Comparison of ENCODE assay signal across 8 cellular contexts in the genomic region with DNA sequence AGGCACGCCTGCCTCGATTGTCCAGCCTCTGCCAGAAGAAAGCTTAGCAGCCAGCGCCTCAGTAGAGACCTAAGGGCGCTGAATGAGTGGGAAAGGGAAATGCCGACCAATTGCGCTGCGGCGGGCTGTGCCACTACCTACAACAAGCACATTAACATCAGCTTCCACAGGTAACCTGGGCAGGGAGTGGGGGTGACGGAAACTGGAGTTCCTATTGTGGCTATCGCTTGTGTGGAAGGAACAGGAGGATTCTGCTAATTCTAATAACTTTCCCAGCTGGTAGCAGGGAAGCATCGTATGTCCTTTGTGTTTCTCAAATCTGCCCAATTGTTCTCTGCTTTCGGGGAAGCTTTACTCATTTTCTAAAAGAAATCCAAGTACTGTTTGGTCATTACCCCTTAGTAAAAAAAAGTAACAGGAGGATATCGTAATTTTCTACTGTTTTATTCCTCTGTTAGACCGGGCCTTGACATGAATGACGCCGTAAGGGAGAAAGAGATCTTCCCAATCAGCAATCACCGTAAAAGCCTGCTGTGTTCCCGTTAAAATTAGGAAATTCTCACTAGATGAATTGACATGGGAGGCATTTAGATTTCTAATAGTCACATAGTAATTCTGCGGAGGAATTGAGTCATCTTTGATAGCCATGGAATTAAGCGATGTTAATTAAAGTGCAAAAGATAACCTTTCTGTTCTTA. TPM values are rescaled to one million over a fixed set of nuclear protein-coding genes. Genes with fewer than 3 reads are reported as not detected.
A peak's percentile ranks its signal among the peaks of the same experiment; 100 is the strongest.
DNase-seq lines count a peak whose midpoint lies in the region; ATAC-seq and TF ChIP-seq lines count a peak whose summit lies in the region.

No MANE protein-coding gene starts in this region.

- CTCF ChIA-PET in activated CD4-positive, alpha-beta memory T cell treated with anti-CD3 and anti-CD28 coated beads, Interleukin-2, amount 10 ng/mL, durations not matched to agents 7 days and 5 days (lab: Charles Lee) = interaction anchor here (0.8 to 3.4 kb wide), 11 partner anchors 13 to 182 kb away, joined by 3 to 46 read pairs (median 4); a partner anchor contains a TSS

- no peak for TF ChIP-seq POLR2A in sigmoid colon (IDR thresholded peaks at IDR 0.05)

- peak overlapping the region; percentile 82 for H3K4me3 ChIP-seq in left ventricle myocardium inferior
- peak overlapping the region; percentile 73 to 90 (median 86) for H3K4me3 ChIP-seq in sigmoid colon

- POLR2A ChIA-PET in activated CD4-positive, alpha-beta memory T cell treated with anti-CD3 and anti-CD28 coated beads, Interleukin-2, amount 10 ng/mL, durations not matched to agents 7 days and 5 days (lab: Charles Lee) = interaction anchor here (0.8 to 4.9 kb wide), 24 partner anchors 8 to 175 kb away, joined by 3 to 218 read pairs (median 8); a partner anchor contains a TSS

- DNase-seq in Right ventricle myocardium superior (no peak), cardiac septum (ENCODE audit: low spot score) (no peak), left ventricle myocardium inferior (no peak), sigmoid colon (no peak), NCI-H226 (no peak)
- DNase-seq in activated CD4-positive, alpha-beta memory T cell treated with anti-CD3 and anti-CD28 coated beads, Interleukin-2, amount 10 ng/mL, durations not matched to agents 7 days and 5 days = no peak
- no peak for DNase-seq in stimulated activated CD4-positive, alpha-beta T cell treated with anti-CD3 and anti-CD28 coated beads, Interleukin-4, amount 100 ng/mL, for 1 hour

- H3K36me3 ChIP-seq in left ventricle myocardium inferior (peaks cover 7% of the 10 kb centered on the region), sigmoid colon (peaks cover 0 to 7% (median 2%) of the 10 kb centered on the region in 4 donors)

- H3K4me1 ChIP-seq in left ventricle myocardium inferior (peaks cover 57% of the 10 kb centered on the region), sigmoid colon (peaks cover 3 to 43% (median 24%) of the 10 kb centered on the region in 4 donors)

- peak overlapping the region; percentile 93 for H3K4me3 Mint-ChIP-seq in activated CD4-positive, alpha-beta memory T cell treated with anti-CD3 and anti-CD28 coated beads, Interleukin-2, amount 10 ng/mL, durations not matched to agents 7 days and 5 days

- TF ChIP-seq EP300 in sigmoid colon (IDR thresholded peaks at IDR 0.05) = no peak

- H3K27me3 ChIP-seq in left ventricle myocardium inferior (ENCODE audit: low read depth) (no peaks in the 10 kb centered on the region), sigmoid colon (no peaks in the 10 kb centered on the region)

- no peaks in the 10 kb centered on the region for H3K9me3 Mint-ChIP-seq in activated CD4-positive, alpha-beta memory T cell treated with anti-CD3 and anti-CD28 coated beads, Interleukin-2, amount 10 ng/mL, durations not matched to agents 7 days and 5 days

- TF ChIP-seq CTCF in left ventricle myocardium inferior (IDR thresholded peaks at IDR 0.05; ENCODE audit: borderline replicate concordance) = no peak
- peak in 1 of 4 experiments; percentile 3 for TF ChIP-seq CTCF in sigmoid colon (IDR thresholded peaks at IDR 0.05)

- intact Hi-C loops in Right ventricle myocardium superior (cut with DNase I) (loop anchor here (10.0 kb wide), 1 partner anchor 90 kb away; a partner anchor contains a TSS), cardiac septum (cut with DNase I) (loop anchor here (1.0 kb wide), 2 partner anchors 22 to 90 kb away; a partner anchor contains a TSS), left ventricle myocardium inferior (cut with micrococcal nuclease) (no loop called here), sigmoid colon (cut with DNase I) (loop anchor here (5.0 kb wide), 2 partner anchors 37 to 173 kb away; a partner anchor contains a TSS)

- H3K36me3 Mint-ChIP-seq in activated CD4-positive, alpha-beta memory T cell treated with anti-CD3 and anti-CD28 coated beads, Interleukin-2, amount 10 ng/mL, durations not matched to agents 7 days and 5 days (ENCODE audit: low read depth) = peaks cover 37% of the 10 kb centered on the region

- H3K27ac ChIP-seq in left ventricle myocardium inferior (replicated peaks) = peak overlapping the region; percentile 95
- peak overlapping the region; percentile 91 to 99 (median 97) for H3K27ac ChIP-seq in sigmoid colon

- H3K27me3 Mint-ChIP-seq in activated CD4-positive, alpha-beta memory T cell treated with anti-CD3 and anti-CD28 coated beads, Interleukin-2, amount 10 ng/mL, durations not matched to agents 7 days and 5 days = no peaks in the 10 kb centered on the region

- peak; percentile 13 for ATAC-seq in Right ventricle myocardium superior (ENCODE audit: poor library complexity)
- peak; percentile 4 for ATAC-seq in HG03064 (IDR thresholded peaks at IDR 0.05; ENCODE audit: low read depth, unreplicated experiment)

- peak overlapping the region; percentile 99 for H3K27ac Mint-ChIP-seq in activated CD4-positive, alpha-beta memory T cell treated with anti-CD3 and anti-CD28 coated beads, Interleukin-2, amount 10 ng/mL, durations not matched to agents 7 days and 5 days

- H3K4me1 Mint-ChIP-seq in activated CD4-positive, alpha-beta memory T cell treated with anti-CD3 and anti-CD28 coated beads, Interleukin-2, amount 10 ng/mL, durations not matched to agents 7 days and 5 days = peaks cover 33% of the 10 kb centered on the region

- 0 to 1% methylated on average over 20 of the region's 20 CpGs for WGBS in sigmoid colon, 2 donors

- H3K9me3 ChIP-seq in left ventricle myocardium inferior (replicated peaks) (no peaks in the 10 kb centered on the region), sigmoid colon (no peaks in the 10 kb centered on the region)

RNA-seq across cellular contexts. Expression of a gene that starts 0.5 kb away (rescaled TPM):
- total RNA-seq in Right ventricle myocardium superior (10.2 TPM), cardiac septum (7.8 TPM), left ventricle myocardium inferior (6.6 TPM), sigmoid colon (1 to 10 TPM; 3.1 to 5.5 (median 4.4) TPM)
- total RNA-seq in activated CD4-positive, alpha-beta memory T cell treated with anti-CD3 and anti-CD28 coated beads, Interleukin-2, amount 10 ng/mL, durations not matched to agents 7 days and 5 days = 1 to 10 TPM; 6.4 to 7.7 TPM
- polyA plus RNA-seq in sigmoid colon = 1 to 10 TPM; 3.5 to 5.1 (median 4.2) TPM

RNA-seq across cellular contexts. Expression of a gene that starts 0.9 kb away (rescaled TPM):
- total RNA-seq in Right ventricle myocardium superior (17.9 TPM), cardiac septum (19.9 TPM), left ventricle myocardium inferior (18.3 TPM), sigmoid colon (10 to 100 TPM; 38.7 to 87.8 (median 52.3) TPM)
- total RNA-seq in activated CD4-positive, alpha-beta memory T cell treated with anti-CD3 and anti-CD28 coated beads, Interleukin-2, amount 10 ng/mL, durations not matched to agents 7 days and 5 days = 10 to 100 TPM; 64.7 to 76.8 TPM
- polyA plus RNA-seq in sigmoid colon = 10 to 100 TPM in 1 of 3 donors, 1 to 10 TPM in 2; 3.0 to 19.9 (median 4.8) TPM

RNA-seq across cellular contexts. Expression of a gene that starts 21.3 kb away (rescaled TPM):
- total RNA-seq in Right ventricle myocardium superior (27.3 TPM), cardiac septum (24.1 TPM), left ventricle myocardium inferior (25.1 TPM), sigmoid colon (10 to 100 TPM; 10.7 to 23.5 (median 12.7) TPM)
- total RNA-seq in activated CD4-positive, alpha-beta memory T cell treated with anti-CD3 and anti-CD28 coated beads, Interleukin-2, amount 10 ng/mL, durations not matched to agents 7 days and 5 days = 10 to 100 TPM; 15.5 to 16.1 TPM
- 10 to 100 TPM in 1 of 3 donors, 1 to 10 TPM in 2; 3.6 to 20.3 (median 4.9) TPM for polyA plus RNA-seq in sigmoid colon
